8 cellular contexts compared by ENCODE assay signal in the genomic region with DNA sequence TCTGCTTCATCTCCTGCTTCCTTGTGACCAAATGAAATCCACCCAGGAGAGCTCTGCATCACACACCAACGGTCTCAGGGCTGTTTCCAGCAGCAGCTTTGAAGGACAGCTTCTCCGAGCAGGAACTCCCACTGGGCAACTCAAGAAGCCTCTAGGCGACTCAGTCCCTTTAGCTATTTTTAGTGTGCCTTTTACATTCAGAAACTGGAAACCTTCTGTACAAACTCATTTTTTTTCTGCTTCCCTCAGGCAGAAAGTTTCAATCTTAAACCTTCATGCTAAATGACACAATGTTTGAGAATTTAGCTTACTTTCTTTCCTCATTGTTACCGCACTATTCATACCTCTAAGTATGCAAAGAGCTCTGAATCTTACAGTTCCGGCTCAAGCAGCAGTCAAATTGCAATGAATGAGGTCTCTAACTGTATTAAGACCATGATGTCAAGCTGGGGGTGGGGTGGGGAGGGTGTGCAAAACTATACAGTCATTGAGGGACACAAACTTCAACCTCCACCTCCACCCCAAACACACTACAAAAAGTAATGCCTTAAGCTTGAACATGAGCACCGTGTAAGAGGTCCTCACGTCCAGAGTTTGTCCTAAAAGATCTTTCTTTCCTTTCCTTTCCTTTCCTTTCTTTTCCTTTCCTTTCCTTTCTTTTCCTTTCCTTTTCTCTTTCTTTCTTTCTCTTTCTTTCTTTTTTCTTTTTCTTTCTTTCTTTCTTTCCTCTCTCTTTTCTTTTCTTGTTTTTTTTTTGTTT. TPM values are rescaled to one million over a fixed set of nuclear protein-coding genes. Genes with fewer than 3 reads are reported as not detected.
DNase-seq lines count a peak whose midpoint lies in the region; ATAC-seq and TF ChIP-seq lines count a peak whose summit lies in the region.

No MANE protein-coding gene starts in this region.

- BruUV-seq in OCI-LY7 (replicated peaks; lab: Mats Ljungman, UMichigan) = no TSS peak

- CTCF ChIA-PET in OCI-LY7 (lab: Charles Lee; ENCODE audit: unreplicated experiment) = interaction anchor here (1.1 to 1.3 kb wide), 4 partner anchors 9 to 231 kb away, joined by 3 to 5 read pairs (median 4); no protein-coding TSS in a partner anchor

- no peak for TF ChIP-seq CTCF in OCI-LY7 (conservative IDR thresholded peaks at IDR 0.05; ENCODE audit: low read length)
- no peak for TF ChIP-seq CTCF in foreskin keratinocyte (conservative IDR thresholded peaks at IDR 0.05)

- peak overlapping the region; percentile 21 for H3K4me3 Mint-ChIP-seq in activated T-cell treated with anti-CD3 and anti-CD28 coated beads, Interleukin-2, amount 50 U/mL, for 24 hours

- no peaks in the 10 kb centered on the region for H3K9me2 ChIP-seq in OCI-LY7 (ENCODE audit: insufficient read depth, low read length)

- intact Hi-C loops in OCI-LY7 (cut with micrococcal nuclease; ENCODE audit: unreplicated experiment) (loop anchor here (5.0 kb wide), 3 partner anchors 232 to 347 kb away; no protein-coding TSS in a partner anchor), sciatic nerve (cut with DNase I) (loop anchor here (5.0 kb wide), 1 partner anchor 587 kb away; no protein-coding TSS in a partner anchor)

- ATAC-seq in HG02571 (IDR thresholded peaks at IDR 0.05; ENCODE audit: unreplicated experiment) (peak; percentile 59), foreskin keratinocyte (peak; percentile 83), sciatic nerve (no peak)

- no peaks in the 10 kb centered on the region for H3K79me2 ChIP-seq in OCI-LY7 (ENCODE audit: insufficient read depth, low read depth, low read length)

- H3K4me1 Mint-ChIP-seq in activated T-cell treated with anti-CD3 and anti-CD28 coated beads, Interleukin-2, amount 50 U/mL, for 24 hours (ENCODE audit: low read depth) = peaks cover 59% of the 10 kb centered on the region

- no peaks in the 10 kb centered on the region for H3K36me3 Mint-ChIP-seq in activated T-cell treated with anti-CD3 and anti-CD28 coated beads, Interleukin-2, amount 50 U/mL, for 24 hours (ENCODE audit: low read depth)

- peak overlapping the region; percentile 7 for H3K4me3 ChIP-seq in OCI-LY7 (ENCODE audit: low read depth, low read length, poor library complexity, severe bottlenecking)

- DNase-seq in activated T-cell treated with anti-CD3 and anti-CD28 coated beads, Interleukin-2, amount 50 U/mL, for 24 hours = no peak
- no peak for DNase-seq in activated T-cell treated with anti-CD3 and anti-CD28 coated beads, Interleukin-2, amount 50 U/mL, for 1 hour
- DNase-seq in OCI-LY7 (ENCODE audit: low spot score) = peak; percentile 51
- peak; percentile 98 to 100 for DNase-seq in foreskin keratinocyte
- no peak for DNase-seq in occipital lobe (lab: John Stamatoyannopoulos, UW)
- no peak for DNase-seq in DMS53 (lab: John Stamatoyannopoulos, UW)
- DNase-seq in sciatic nerve (ENCODE audit: low spot score) = no peak

- no peaks in the 10 kb centered on the region for H3K27me3 Mint-ChIP-seq in activated T-cell treated with anti-CD3 and anti-CD28 coated beads, Interleukin-2, amount 50 U/mL, for 24 hours

- H2AFZ ChIP-seq in OCI-LY7 (ENCODE audit: low read length) = peak overlapping the region; percentile 89

- H3K36me3 ChIP-seq in OCI-LY7 (ENCODE audit: insufficient read depth, low read length) = no peaks in the 10 kb centered on the region

- POLR2A ChIA-PET in OCI-LY7 (lab: Charles Lee) = interaction anchor here (0.5 to 1.8 kb wide), 33 partner anchors 8 to 1843 kb away, joined by 3 to 16 read pairs (median 4); a partner anchor contains a TSS

- no peaks in the 10 kb centered on the region for H3K9me3 Mint-ChIP-seq in activated T-cell treated with anti-CD3 and anti-CD28 coated beads, Interleukin-2, amount 50 U/mL, for 24 hours

- no peaks in the 10 kb centered on the region for H4K20me1 ChIP-seq in OCI-LY7 (ENCODE audit: insufficient read depth, low read length)

- peak overlapping the region; percentile 40 for H3K4me2 ChIP-seq in OCI-LY7 (ENCODE audit: low read length)

- H3K27ac Mint-ChIP-seq in activated T-cell treated with anti-CD3 and anti-CD28 coated beads, Interleukin-2, amount 50 U/mL, for 24 hours = peak overlapping the region; percentile 85

- H3K9me3 ChIP-seq in OCI-LY7 (ENCODE audit: low read length) = no peaks in the 10 kb centered on the region

- peaks cover 43% of the 10 kb centered on the region for H3K4me1 ChIP-seq in OCI-LY7 (ENCODE audit: insufficient read depth, low read length, poor library complexity, severe bottlenecking)
- H3K4me1 ChIP-seq in foreskin keratinocyte = peaks cover 22% of the 10 kb centered on the region

- H3K27ac ChIP-seq in OCI-LY7 (ENCODE audit: low read depth, low read length, poor library complexity, severe bottlenecking) (no peak overlapping the region), foreskin keratinocyte (peak overlapping the region; percentile 80)

- H3K27me3 ChIP-seq in foreskin keratinocyte = no peaks in the 10 kb centered on the region

RNA-seq across cellular contexts. Expression of a gene that starts 16.4 kb away (rescaled TPM):
- 30.0 and 30.5 TPM in 2 replicates for total RNA-seq in OCI-LY7 (2014; rRNA removed; shearing (Covaris generic))
- total RNA-seq in OCI-LY7 (2022) = 49.8 and 61.7 TPM in 2 replicates
- total RNA-seq in foreskin keratinocyte = 15.3 and 20.1 TPM in 2 replicates
- polyA plus RNA-seq in foreskin keratinocyte = 9.6 and 12.2 TPM in 2 replicates
- 90.6 TPM for total RNA-seq in occipital lobe
- 31.5 TPM for total RNA-seq in sciatic nerve

Comparison
In these comparisons a context has a peak if more than half of its experiments do, and no peak if none do; other contexts are left out.
1. DNase-seq: peak in OCI-LY7 (single experiment) and foreskin keratinocyte (2 of 2); none in activated T-cell treated with anti-CD3 and anti-CD28 coated beads, Interleukin-2, amount 50 U/mL, for 24 hours (single experiment), activated T-cell treated with anti-CD3 and anti-CD28 coated beads, Interleukin-2, amount 50 U/mL, for 1 hour (single experiment), occipital lobe (single experiment), DMS53 (single experiment) and sciatic nerve (single experiment).